1 cellular context compared by ENCODE assay signal in genomic region chr12:116533343-116534248, GRCh38.
TF ChIP-seq lines count a peak whose summit lies in the region.

No MANE protein-coding gene starts in this region.

TF ChIP-seq in K562, 482 proteins besides CTCF, POLR2A, EP300 and RAD21 (continued from another document and continues in another):
- 0 out of 6 replicates have a peak, but pooled peaks of 1 of the 3 experiments have one; percentile 11 for TF ChIP-seq ZBTB11 (CRISPR knock-in tag; IDR thresholded peaks at IDR 0.05)
- no peak for TF ChIP-seq JUND (IDR thresholded peaks at IDR 0.05; ENCODE audit: borderline replicate concordance, low read depth, low read length)
- no peak for TF ChIP-seq JUND (tag; IDR thresholded peaks at IDR 0.05; ENCODE audit: borderline replicate concordance, low read depth, low read length)
- no peak for TF ChIP-seq GTF3C2 (IDR thresholded peaks at IDR 0.05; ENCODE audit: borderline replicate concordance, extremely low read depth, insufficient read length)
- TF ChIP-seq NFRKB (IDR thresholded peaks at IDR 0.05; ENCODE audit: low read depth): peak; percentile 42; the same call in 1 of the 2 replicates
- TF ChIP-seq ZNF408 (CRISPR knock-in tag; IDR thresholded peaks at IDR 0.05; ENCODE audit: low read depth): no peak
- no peak for TF ChIP-seq ZNF12 (CRISPR knock-in tag; IDR thresholded peaks at IDR 0.05)
- TF ChIP-seq FOXK1 (CRISPR knock-in tag; IDR thresholded peaks at IDR 0.05; ENCODE audit: borderline replicate concordance): no peak
- TF ChIP-seq ETV6 (IDR thresholded peaks at IDR 0.05; ENCODE audit: borderline replicate concordance in 1 of 2, low read depth in 2 of 2, low read length in 1 of 2): no peak
- no peak for TF ChIP-seq ETV6 (CRISPR knock-in tag; IDR thresholded peaks at IDR 0.05; ENCODE audit: borderline replicate concordance)
- TF ChIP-seq PHF8 (IDR thresholded peaks at IDR 0.05; ENCODE audit: borderline replicate concordance, low read length): peak; percentile 35; the same call in 1 of the 2 replicates
- no peak for TF ChIP-seq ELK3 (CRISPR knock-in tag; IDR thresholded peaks at IDR 0.05)
- TF ChIP-seq BCL6 (CRISPR knock-in tag; IDR thresholded peaks at IDR 0.05): no peak
- TF ChIP-seq ZNF395 (CRISPR knock-in tag; IDR thresholded peaks at IDR 0.05): 0 out of 2 replicates have a peak, but pooled peaks have one; percentile 54
- TF ChIP-seq MED1 (CRISPR knock-in tag; IDR thresholded peaks at IDR 0.05; ENCODE audit: borderline replicate concordance): no peak
- TF ChIP-seq XRCC5 (IDR thresholded peaks at IDR 0.05; ENCODE audit: low read depth, low read length): no peak
- no peak for TF ChIP-seq NR3C1 (CRISPR knock-in tag; IDR thresholded peaks at IDR 0.05)
- no peak for TF ChIP-seq USF2 (CRISPR knock-in tag; IDR thresholded peaks at IDR 0.05)
- TF ChIP-seq PBX2 (CRISPR knock-in tag; IDR thresholded peaks at IDR 0.05; ENCODE audit: low read depth): no peak
- TF ChIP-seq PBX2 (tag; conservative IDR thresholded peaks at IDR 0.05; ENCODE audit: low read depth): no peak
- TF ChIP-seq ATF1 (CRISPR knock-in tag; IDR thresholded peaks at IDR 0.05): no peak
- TF ChIP-seq ATF1 (tag; IDR thresholded peaks at IDR 0.05): no peak
- TF ChIP-seq LEF1 (IDR thresholded peaks at IDR 0.05): peak; percentile 32; the same call in 1 of the 2 replicates
- TF ChIP-seq ZMIZ1 (IDR thresholded peaks at IDR 0.05; ENCODE audit: low read depth in 2 of 2, low read length in 2 of 2): no peak
- TF ChIP-seq ZZZ3 (IDR thresholded peaks at IDR 0.05): no peak
- no peak for TF ChIP-seq ZNF212 (CRISPR knock-in tag; IDR thresholded peaks at IDR 0.05)
- TF ChIP-seq NCOR1 (IDR thresholded peaks at IDR 0.05): no peak
- TF ChIP-seq SUPT5H (IDR thresholded peaks at IDR 0.05): 0 out of 2 replicates have a peak, but pooled peaks have one; percentile 32
- TF ChIP-seq ZC3H8 (IDR thresholded peaks at IDR 0.05): no peak
- no peak for TF ChIP-seq FOXO4 (CRISPR knock-in tag; IDR thresholded peaks at IDR 0.05)
- TF ChIP-seq FOSL1 (tag; conservative IDR thresholded peaks at IDR 0.05): peak; percentile 42; the same call in 1 of the 2 replicates
- no peak; the same call in 1 of the 2 replicates for TF ChIP-seq CREB1 (IDR thresholded peaks at IDR 0.05)
- no peak for TF ChIP-seq CREB1 (CRISPR knock-in tag; IDR thresholded peaks at IDR 0.05)
- no peak for TF ChIP-seq POLR3A (IDR thresholded peaks at IDR 0.05; ENCODE audit: borderline replicate concordance, extremely low read depth, insufficient read depth, insufficient read length)
- TF ChIP-seq ZNF507 (tag; conservative IDR thresholded peaks at IDR 0.05): no peak
- no peak for TF ChIP-seq ZNF584 (CRISPR knock-in tag; IDR thresholded peaks at IDR 0.05; ENCODE audit: low read depth)
- TF ChIP-seq ZNF639 (CRISPR knock-in tag; conservative IDR thresholded peaks at IDR 0.05 in 1 of 2, IDR thresholded peaks at IDR 0.05 in 1 of 2): peak in 1 of 2 experiments; percentile 55; a peak in 1 of 4 replicates
- TF ChIP-seq RUNX1 (IDR thresholded peaks at IDR 0.05; ENCODE audit: low read depth): no peak
- TF ChIP-seq PREB (CRISPR knock-in tag; IDR thresholded peaks at IDR 0.05): no peak
- no peak for TF ChIP-seq RHOXF2B (CRISPR knock-in tag; conservative IDR thresholded peaks at IDR 0.05)
- no peak for TF ChIP-seq TARDBP (IDR thresholded peaks at IDR 0.05)
- 0 out of 2 replicates have a peak, but pooled peaks have one; percentile 24 for TF ChIP-seq RB1 (IDR thresholded peaks at IDR 0.05; ENCODE audit: low read depth)
- peak; percentile 49; the same call in 1 of the 2 replicates for TF ChIP-seq MYC (IDR thresholded peaks at IDR 0.05; ENCODE audit: low read depth, low read length)
- TF ChIP-seq MYC (CRISPR knock-in tag; IDR thresholded peaks at IDR 0.05; ENCODE audit: borderline replicate concordance, low read depth): no peak
